Comparison of ENCODE assay signal across 1 cellular context in genomic region chr19:54189020-54189667, GRCh38.
TF ChIP-seq lines count a peak whose summit lies in the region.

Gene MBOAT7, minus strand, starts transcription at chr19:54189580. Its CDS starts 1,072 bp downstream, at chr19:54188508.

TF ChIP-seq in HepG2, 621 proteins besides CTCF, POLR2A, EP300 and RAD21 (continued from another document and continues in another):
- TF ChIP-seq ZNF598 (CRISPR knock-in tag; IDR thresholded peaks at IDR 0.05; ENCODE audit: borderline replicate concordance) (no peak), U2AF2 (IDR thresholded peaks at IDR 0.05; ENCODE audit: low read depth, low read length) (no peak), ZNF484 (CRISPR knock-in tag; IDR thresholded peaks at IDR 0.05; ENCODE audit: borderline replicate concordance, low read depth) (no peak), ZBTB44 (CRISPR knock-in tag; IDR thresholded peaks at IDR 0.05) (0 out of 2 replicates have a peak, but pooled peaks have one; percentile 64), KAT7 (CRISPR knock-in tag; IDR thresholded peaks at IDR 0.05; ENCODE audit: borderline replicate concordance) (no peak), DRAP1 (CRISPR knock-in tag; IDR thresholded peaks at IDR 0.05) (no peak), TMF1 (CRISPR knock-in tag; IDR thresholded peaks at IDR 0.05; ENCODE audit: low read depth) (0 out of 2 replicates have a peak, but pooled peaks have one; percentile 19), PAF1 (CRISPR knock-in tag; IDR thresholded peaks at IDR 0.05) (no peak), ZFYVE20 (CRISPR knock-in tag; IDR thresholded peaks at IDR 0.05; ENCODE audit: borderline replicate concordance, low read depth) (no peak), POLR2G (IDR thresholded peaks at IDR 0.05; ENCODE audit: low read depth, low read length) (peak; percentile 80), SCMH1 (CRISPR knock-in tag; IDR thresholded peaks at IDR 0.05; ENCODE audit: borderline replicate concordance) (no peak), ZNF20 (CRISPR knock-in tag; IDR thresholded peaks at IDR 0.05) (no peak), PTBP1 (IDR thresholded peaks at IDR 0.05; ENCODE audit: low read depth, low read length, poor library complexity, severe bottlenecking) (no peak), DR1 (CRISPR knock-in tag; IDR thresholded peaks at IDR 0.05) (no peak), MAZ (IDR thresholded peaks at IDR 0.05; ENCODE audit: borderline replicate concordance, low read depth, low read length) (no peak; the same call in 1 of the 2 replicates), MAZ (CRISPR knock-in tag; IDR thresholded peaks at IDR 0.05; ENCODE audit: low read depth) (peak; percentile 98), GFI1 (CRISPR knock-in tag; IDR thresholded peaks at IDR 0.05; ENCODE audit: borderline replicate concordance) (peak; percentile 18; the same call in 1 of the 2 replicates), RBM39 (IDR thresholded peaks at IDR 0.05; ENCODE audit: low read depth, low read length, poor library complexity, severe bottlenecking) (no peak), ZNF777 (CRISPR knock-in tag; IDR thresholded peaks at IDR 0.05) (no peak; the same call in 1 of the 2 replicates), CBX2 (IDR thresholded peaks at IDR 0.05; ENCODE audit: low read depth, low read length) (no peak), CBX2 (CRISPR knock-in tag; IDR thresholded peaks at IDR 0.05; ENCODE audit: low read depth) (no peak), ZNF235 (CRISPR knock-in tag; IDR thresholded peaks at IDR 0.05; ENCODE audit: borderline replicate concordance) (no peak), SMYD3 (CRISPR knock-in tag; IDR thresholded peaks at IDR 0.05) (no peak), TBL1XR1 (IDR thresholded peaks at IDR 0.05; ENCODE audit: borderline replicate concordance, low read length, partially characterized antibody) (no peak), ZNF564 (CRISPR knock-in tag; IDR thresholded peaks at IDR 0.05) (no peak), CERS6 (CRISPR knock-in tag; IDR thresholded peaks at IDR 0.05) (no peak), PRMT3 (CRISPR knock-in tag; IDR thresholded peaks at IDR 0.05; ENCODE audit: borderline replicate concordance, low read depth) (no peak), ADNP (CRISPR knock-in tag; IDR thresholded peaks at IDR 0.05) (no peak), YEATS4 (CRISPR knock-in tag; IDR thresholded peaks at IDR 0.05; ENCODE audit: borderline replicate concordance) (peak; percentile 81), KLF15 (CRISPR knock-in tag; IDR thresholded peaks at IDR 0.05; ENCODE audit: borderline replicate concordance) (no peak), ZNF552 (CRISPR knock-in tag; IDR thresholded peaks at IDR 0.05; ENCODE audit: borderline replicate concordance) (no peak), NR2F1 (CRISPR knock-in tag; IDR thresholded peaks at IDR 0.05) (no peak), ZNF160 (CRISPR knock-in tag; IDR thresholded peaks at IDR 0.05) (no peak), RARA (CRISPR knock-in tag; IDR thresholded peaks at IDR 0.05) (0 out of 2 replicates have a peak, but pooled peaks have one; percentile 11), ZNF264 (CRISPR knock-in tag; IDR thresholded peaks at IDR 0.05) (0 out of 2 replicates have a peak, but pooled peaks have one; percentile 20), ZNF746 (CRISPR knock-in tag; IDR thresholded peaks at IDR 0.05) (no peak), ZBTB39 (CRISPR knock-in tag; IDR thresholded peaks at IDR 0.05) (no peak), U2AF1 (optimal IDR thresholded peaks at IDR 0.05; ENCODE audit: low read depth, low read length) (no peak), ZNF619 (CRISPR knock-in tag; IDR thresholded peaks at IDR 0.05) (peak; percentile 40; the same call in 1 of the 2 replicates), ZKSCAN1 (IDR thresholded peaks at IDR 0.05; ENCODE audit: low read length) (no peak), EHMT2 (IDR thresholded peaks at IDR 0.05; ENCODE audit: borderline replicate concordance, low read depth, low read length) (no peak), CBX1 (IDR thresholded peaks at IDR 0.05; ENCODE audit: low read depth) (no peak), RARG (CRISPR knock-in tag; IDR thresholded peaks at IDR 0.05; ENCODE audit: low read depth) (no peak), ZNF441 (CRISPR knock-in tag; IDR thresholded peaks at IDR 0.05; ENCODE audit: borderline replicate concordance) (peak; percentile 84), ZNF224 (CRISPR knock-in tag; IDR thresholded peaks at IDR 0.05) (no peak), CEBPZ (IDR thresholded peaks at IDR 0.05; ENCODE audit: low read length) (no peak)
- TF ChIP-seq, protein P1, sequence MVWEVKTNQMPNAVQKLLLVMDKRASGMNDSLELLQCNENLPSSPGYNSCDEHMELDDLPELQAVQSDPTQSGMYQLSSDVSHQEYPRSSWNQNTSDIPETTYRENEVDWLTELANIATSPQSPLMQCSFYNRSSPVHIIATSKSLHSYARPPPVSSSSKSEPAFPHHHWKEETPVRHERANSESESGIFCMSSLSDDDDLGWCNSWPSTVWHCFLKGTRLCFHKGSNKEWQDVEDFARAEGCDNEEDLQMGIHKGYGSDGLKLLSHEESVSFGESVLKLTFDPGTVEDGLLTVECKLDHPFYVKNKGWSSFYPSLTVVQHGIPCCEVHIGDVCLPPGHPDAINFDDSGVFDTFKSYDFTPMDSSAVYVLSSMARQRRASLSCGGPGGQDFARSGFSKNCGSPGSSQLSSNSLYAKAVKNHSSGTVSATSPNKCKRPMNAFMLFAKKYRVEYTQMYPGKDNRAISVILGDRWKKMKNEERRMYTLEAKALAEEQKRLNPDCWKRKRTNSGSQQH (CRISPR knock-in tag; IDR thresholded peaks at IDR 0.05; ENCODE audit: low read depth) = no peak
- TF ChIP-seq, protein P2, sequence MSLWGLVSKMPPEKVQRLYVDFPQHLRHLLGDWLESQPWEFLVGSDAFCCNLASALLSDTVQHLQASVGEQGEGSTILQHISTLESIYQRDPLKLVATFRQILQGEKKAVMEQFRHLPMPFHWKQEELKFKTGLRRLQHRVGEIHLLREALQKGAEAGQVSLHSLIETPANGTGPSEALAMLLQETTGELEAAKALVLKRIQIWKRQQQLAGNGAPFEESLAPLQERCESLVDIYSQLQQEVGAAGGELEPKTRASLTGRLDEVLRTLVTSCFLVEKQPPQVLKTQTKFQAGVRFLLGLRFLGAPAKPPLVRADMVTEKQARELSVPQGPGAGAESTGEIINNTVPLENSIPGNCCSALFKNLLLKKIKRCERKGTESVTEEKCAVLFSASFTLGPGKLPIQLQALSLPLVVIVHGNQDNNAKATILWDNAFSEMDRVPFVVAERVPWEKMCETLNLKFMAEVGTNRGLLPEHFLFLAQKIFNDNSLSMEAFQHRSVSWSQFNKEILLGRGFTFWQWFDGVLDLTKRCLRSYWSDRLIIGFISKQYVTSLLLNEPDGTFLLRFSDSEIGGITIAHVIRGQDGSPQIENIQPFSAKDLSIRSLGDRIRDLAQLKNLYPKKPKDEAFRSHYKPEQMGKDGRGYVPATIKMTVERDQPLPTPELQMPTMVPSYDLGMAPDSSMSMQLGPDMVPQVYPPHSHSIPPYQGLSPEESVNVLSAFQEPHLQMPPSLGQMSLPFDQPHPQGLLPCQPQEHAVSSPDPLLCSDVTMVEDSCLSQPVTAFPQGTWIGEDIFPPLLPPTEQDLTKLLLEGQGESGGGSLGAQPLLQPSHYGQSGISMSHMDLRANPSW (CRISPR knock-in tag; IDR thresholded peaks at IDR 0.05; ENCODE audit: borderline replicate concordance) = no peak
- TF ChIP-seq, protein P3, sequence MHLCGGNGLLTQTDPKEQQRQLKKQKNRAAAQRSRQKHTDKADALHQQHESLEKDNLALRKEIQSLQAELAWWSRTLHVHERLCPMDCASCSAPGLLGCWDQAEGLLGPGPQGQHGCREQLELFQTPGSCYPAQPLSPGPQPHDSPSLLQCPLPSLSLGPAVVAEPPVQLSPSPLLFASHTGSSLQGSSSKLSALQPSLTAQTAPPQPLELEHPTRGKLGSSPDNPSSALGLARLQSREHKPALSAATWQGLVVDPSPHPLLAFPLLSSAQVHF (CRISPR knock-in tag; IDR thresholded peaks at IDR 0.05) = no peak
- TF ChIP-seq, protein P4, sequence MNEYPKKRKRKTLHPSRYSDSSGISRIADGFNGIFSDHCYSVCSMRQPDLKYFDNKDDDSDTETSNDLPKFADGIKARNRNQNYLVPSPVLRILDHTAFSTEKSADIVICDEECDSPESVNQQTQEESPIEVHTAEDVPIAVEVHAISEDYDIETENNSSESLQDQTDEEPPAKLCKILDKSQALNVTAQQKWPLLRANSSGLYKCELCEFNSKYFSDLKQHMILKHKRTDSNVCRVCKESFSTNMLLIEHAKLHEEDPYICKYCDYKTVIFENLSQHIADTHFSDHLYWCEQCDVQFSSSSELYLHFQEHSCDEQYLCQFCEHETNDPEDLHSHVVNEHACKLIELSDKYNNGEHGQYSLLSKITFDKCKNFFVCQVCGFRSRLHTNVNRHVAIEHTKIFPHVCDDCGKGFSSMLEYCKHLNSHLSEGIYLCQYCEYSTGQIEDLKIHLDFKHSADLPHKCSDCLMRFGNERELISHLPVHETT (CRISPR knock-in tag; conservative IDR thresholded peaks at IDR 0.05) = 0 out of 2 replicates have a peak, but pooled peaks have one; percentile 42
- TF ChIP-seq, protein P5, sequence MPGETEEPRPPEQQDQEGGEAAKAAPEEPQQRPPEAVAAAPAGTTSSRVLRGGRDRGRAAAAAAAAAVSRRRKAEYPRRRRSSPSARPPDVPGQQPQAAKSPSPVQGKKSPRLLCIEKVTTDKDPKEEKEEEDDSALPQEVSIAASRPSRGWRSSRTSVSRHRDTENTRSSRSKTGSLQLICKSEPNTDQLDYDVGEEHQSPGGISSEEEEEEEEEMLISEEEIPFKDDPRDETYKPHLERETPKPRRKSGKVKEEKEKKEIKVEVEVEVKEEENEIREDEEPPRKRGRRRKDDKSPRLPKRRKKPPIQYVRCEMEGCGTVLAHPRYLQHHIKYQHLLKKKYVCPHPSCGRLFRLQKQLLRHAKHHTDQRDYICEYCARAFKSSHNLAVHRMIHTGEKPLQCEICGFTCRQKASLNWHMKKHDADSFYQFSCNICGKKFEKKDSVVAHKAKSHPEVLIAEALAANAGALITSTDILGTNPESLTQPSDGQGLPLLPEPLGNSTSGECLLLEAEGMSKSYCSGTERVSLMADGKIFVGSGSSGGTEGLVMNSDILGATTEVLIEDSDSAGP (CRISPR knock-in tag; IDR thresholded peaks at IDR 0.05; ENCODE audit: borderline replicate concordance) = 0 out of 2 replicates have a peak, but pooled peaks have one; percentile 2
- TF ChIP-seq, protein P6, sequence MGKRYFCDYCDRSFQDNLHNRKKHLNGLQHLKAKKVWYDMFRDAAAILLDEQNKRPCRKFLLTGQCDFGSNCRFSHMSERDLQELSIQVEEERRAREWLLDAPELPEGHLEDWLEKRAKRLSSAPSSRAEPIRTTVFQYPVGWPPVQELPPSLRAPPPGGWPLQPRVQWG (CRISPR knock-in tag; IDR thresholded peaks at IDR 0.05; ENCODE audit: borderline replicate concordance, low read depth) = no peak
